Comparison of ENCODE assay signal across 1 cellular context in genomic region chr1:65148548-65149390, GRCh38.
TF ChIP-seq lines count a peak whose summit lies in the region.

No MANE protein-coding gene starts in this region.

TF ChIP-seq in GM12878, 131 proteins besides CTCF, POLR2A, EP300 and RAD21 (continued from another document and continues in another):
- no peak for TF ChIP-seq RELB (IDR thresholded peaks at IDR 0.05; ENCODE audit: low read depth)
- TF ChIP-seq BHLHE40 (IDR thresholded peaks at IDR 0.05; ENCODE audit: borderline replicate concordance in 1 of 2, low read depth in 2 of 2, low read length in 1 of 2), result peak; percentile 49 to 87; a peak in 3 of 4 replicates
- TF ChIP-seq NR2F1 (conservative IDR thresholded peaks at IDR 0.05), result 0 out of 2 replicates have a peak, but pooled peaks have one; percentile 36
- TF ChIP-seq YBX1 (IDR thresholded peaks at IDR 0.05), result no peak
- TF ChIP-seq SKIL (IDR thresholded peaks at IDR 0.05; ENCODE audit: low read depth, poor library complexity, severe bottlenecking), result no peak
- no peak for TF ChIP-seq SIN3A (IDR thresholded peaks at IDR 0.05; ENCODE audit: low read depth, low read length)
- TF ChIP-seq JUND (IDR thresholded peaks at IDR 0.05; ENCODE audit: low read depth, low read length), result no peak
- no peak for TF ChIP-seq ASH2L (IDR thresholded peaks at IDR 0.05; ENCODE audit: borderline replicate concordance, low read depth)
- TF ChIP-seq MYB (IDR thresholded peaks at IDR 0.05; ENCODE audit: borderline replicate concordance, low read depth, low read length), result no peak
- TF ChIP-seq PRDM15 (CRISPR knock-in tag; IDR thresholded peaks at IDR 0.05), result no peak
- no peak for TF ChIP-seq ZNF207 (IDR thresholded peaks at IDR 0.05; ENCODE audit: borderline replicate concordance)
- 0 out of 4 replicates have a peak, but pooled peaks of 1 of the 2 experiments have one; percentile 17 for TF ChIP-seq IKZF2 (IDR thresholded peaks at IDR 0.05)
- no peak for TF ChIP-seq HCFC1 (IDR thresholded peaks at IDR 0.05; ENCODE audit: low read length)
- TF ChIP-seq TARDBP (IDR thresholded peaks at IDR 0.05; ENCODE audit: borderline replicate concordance), result no peak
- no peak for TF ChIP-seq RAD51 (IDR thresholded peaks at IDR 0.05)
- TF ChIP-seq DPF2 (IDR thresholded peaks at IDR 0.05), result peak; percentile 58; the same call in 1 of the 2 replicates
- TF ChIP-seq MTA2 (IDR thresholded peaks at IDR 0.05; ENCODE audit: low read depth), result no peak
- no peak for TF ChIP-seq MEF2A (IDR thresholded peaks at IDR 0.05; ENCODE audit: insufficient read depth, low read depth, low read length)
- TF ChIP-seq FOXK2 (IDR thresholded peaks at IDR 0.05), result no peak
- no peak for TF ChIP-seq SMAD1 (IDR thresholded peaks at IDR 0.05; ENCODE audit: low read depth, partially characterized antibody)
- TF ChIP-seq TCF3 (IDR thresholded peaks at IDR 0.05; ENCODE audit: borderline replicate concordance, insufficient read depth, low read depth, low read length), result peak; percentile 67; the same call in 1 of the 2 replicates
- TF ChIP-seq LARP7 (IDR thresholded peaks at IDR 0.05), result no peak; the same call in 1 of the 2 replicates
- no peak for TF ChIP-seq RBBP5 (conservative IDR thresholded peaks at IDR 0.05)
- TF ChIP-seq SMARCA5 (IDR thresholded peaks at IDR 0.05), result peak; percentile 33; the same call in 1 of the 2 replicates
- TF ChIP-seq PAX8 (IDR thresholded peaks at IDR 0.05), result no peak
- no peak for TF ChIP-seq RCOR1 (conservative IDR thresholded peaks at IDR 0.05; ENCODE audit: low read depth, low read length)
- TF ChIP-seq CHD1 (IDR thresholded peaks at IDR 0.05; ENCODE audit: low read depth, low read length), result no peak
- no peak for TF ChIP-seq NR2C2 (IDR thresholded peaks at IDR 0.05; ENCODE audit: borderline replicate concordance, control insufficient read depth, insufficient read length, low read depth)
- TF ChIP-seq SUZ12 (IDR thresholded peaks at IDR 0.05; ENCODE audit: unreplicated experiment), result no peak
- no peak; the same call in 1 of the 2 replicates for TF ChIP-seq MTA3 (IDR thresholded peaks at IDR 0.05; ENCODE audit: borderline replicate concordance, low read length)
- no peak for TF ChIP-seq ZNF622 (IDR thresholded peaks at IDR 0.05)
- no peak for TF ChIP-seq ELK1 (IDR thresholded peaks at IDR 0.05; ENCODE audit: low read depth, low read length)
- no peak for TF ChIP-seq HDAC2 (IDR thresholded peaks at IDR 0.05)
- TF ChIP-seq ZNF592 (IDR thresholded peaks at IDR 0.05), result no peak
- no peak for TF ChIP-seq CHD4 (IDR thresholded peaks at IDR 0.05)
- no peak for TF ChIP-seq PKNOX1 (IDR thresholded peaks at IDR 0.05)
- TF ChIP-seq PAX5 (IDR thresholded peaks at IDR 0.05; ENCODE audit: borderline replicate concordance, low read depth, low read length), result no peak
- peak in 1 of 2 experiments; percentile 76; a peak in 2 of 3 replicates for TF ChIP-seq EGR1 (IDR thresholded peaks at IDR 0.05; ENCODE audit: borderline replicate concordance in 1 of 2, low read depth in 2 of 2, low read length in 2 of 2)
- TF ChIP-seq CUX1 (IDR thresholded peaks at IDR 0.05; ENCODE audit: insufficient replicate concordance, low read depth, low read length), result no peak
- TF ChIP-seq IRF5 (IDR thresholded peaks at IDR 0.05; ENCODE audit: borderline replicate concordance), result no peak
- TF ChIP-seq NFIC (IDR thresholded peaks at IDR 0.05; ENCODE audit: low read depth, low read length), result no peak
- no peak for TF ChIP-seq ZZZ3 (IDR thresholded peaks at IDR 0.05; ENCODE audit: control insufficient read depth, insufficient read length, low read depth)
- no peak for TF ChIP-seq JUNB (IDR thresholded peaks at IDR 0.05)
